In the genomic region with DNA sequence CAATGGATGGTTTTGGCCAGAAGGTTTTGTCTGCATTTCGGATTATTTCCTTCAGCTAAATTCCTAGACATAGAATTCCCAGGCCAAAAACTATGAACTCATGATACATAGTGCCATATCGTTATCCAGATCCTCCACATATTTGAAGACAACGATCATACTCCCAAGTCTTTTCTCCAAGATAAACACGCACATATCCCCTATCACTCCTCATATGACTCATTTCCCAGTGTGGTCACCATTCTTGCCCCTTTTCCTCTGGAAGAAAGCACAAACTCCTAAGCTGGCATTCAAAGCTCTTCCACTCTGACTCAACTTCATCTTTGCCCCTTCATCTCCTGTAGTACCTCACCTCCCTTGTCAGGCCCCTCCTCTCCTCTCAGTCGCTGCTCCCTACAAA, we compare ENCODE assay signal across 15 cellular contexts.
DNase-seq lines count a peak whose midpoint lies in the region; ATAC-seq and TF ChIP-seq lines count a peak whose summit lies in the region.
"Had no signal": no experiment of that assay in that cellular context is flagged by ENCODE, and none has a peak within 500 bp of the region (broad histone marks: within the 10 kb centered on the region; RNA-seq: fewer than 3 reads in every experiment).

No MANE protein-coding gene starts in this region.

- TF ChIP-seq CTCF in AG10803 (conservative IDR thresholded peaks at IDR 0.05; ENCODE audit: low read length) (no peak), choroid plexus epithelial cell (conservative IDR thresholded peaks at IDR 0.05; ENCODE audit: low read depth, low read length) (no peak)

- no peaks in the 10 kb centered on the region for H3K4me1 Mint-ChIP-seq in stimulated activated effector memory CD8-positive, alpha-beta T cell treated with anti-CD3 and anti-CD28 coated beads, Interleukin-12 subunit alpha, Interleukin-12 subunit beta, amount 100 ng/mL, for 72 hours

- no peak overlapping the region for H3K27ac Mint-ChIP-seq in stimulated activated effector memory CD8-positive, alpha-beta T cell treated with anti-CD3 and anti-CD28 coated beads, Interleukin-12 subunit alpha, Interleukin-12 subunit beta, amount 100 ng/mL, for 72 hours
- H3K27ac Mint-ChIP-seq: activated naive CD8-positive, alpha-beta T cell had no signal

- H3K9me3 Mint-ChIP-seq in stimulated activated effector memory CD8-positive, alpha-beta T cell treated with anti-CD3 and anti-CD28 coated beads, Interleukin-12 subunit alpha, Interleukin-12 subunit beta, amount 100 ng/mL, for 72 hours = peaks cover 2% of the 10 kb centered on the region

- peak; percentile 58 for DNase-seq in AG10803 (ENCODE audit: low read depth)
- peak; percentile 87 for DNase-seq in LHCN-M2 (ENCODE audit: low read depth)
- DNase-seq in choroid plexus epithelial cell (ENCODE audit: low read depth) = peak; percentile 43
- DNase-seq in non-pigmented ciliary epithelial cell (ENCODE audit: low read depth) = peak; percentile 69
- no peak for DNase-seq in NCI-H1930 (lab: John Stamatoyannopoulos, UW)
- DNase-seq in stimulated activated effector memory CD8-positive, alpha-beta T cell treated with anti-CD3 and anti-CD28 coated beads, Interleukin-12 subunit alpha, Interleukin-12 subunit beta, amount 100 ng/mL, for 72 hours (ENCODE audit: low spot score in 2 of 2) = no peak
- DNase-seq: DND-41; NCI-H1417; PC-9; stimulated activated CD4-positive, alpha-beta T cell treated with anti-CD3 and anti-CD28 coated beads, Interleukin-15, amount 100 ng/mL, for 24 hours had no signal

- ATAC-seq in HG03108 (IDR thresholded peaks at IDR 0.05; ENCODE audit: unreplicated experiment) = no peak
- no peak for ATAC-seq in stimulated activated effector memory CD8-positive, alpha-beta T cell treated with anti-CD3 and anti-CD28 coated beads, Interleukin-12 subunit alpha, Interleukin-12 subunit beta, amount 100 ng/mL, for 72 hours
- ATAC-seq in HG03439 (IDR thresholded peaks at IDR 0.05; ENCODE audit: unreplicated experiment) = no peak

- no peak overlapping the region for H3K4me3 Mint-ChIP-seq in stimulated activated effector memory CD8-positive, alpha-beta T cell treated with anti-CD3 and anti-CD28 coated beads, Interleukin-12 subunit alpha, Interleukin-12 subunit beta, amount 100 ng/mL, for 72 hours
- H3K4me3 Mint-ChIP-seq: activated naive CD8-positive, alpha-beta T cell had no signal

- H3K4me3 ChIP-seq in AG10803 (ENCODE audit: low read length) (no peak overlapping the region), choroid plexus epithelial cell (ENCODE audit: low read depth, low read length) (no peak overlapping the region)
- H3K4me3 ChIP-seq: coronary artery, PC-9, suprapubic skin had no signal

- no peaks in the 10 kb centered on the region for H3K36me3 Mint-ChIP-seq in stimulated activated effector memory CD8-positive, alpha-beta T cell treated with anti-CD3 and anti-CD28 coated beads, Interleukin-12 subunit alpha, Interleukin-12 subunit beta, amount 100 ng/mL, for 72 hours
- H3K36me3 Mint-ChIP-seq: activated naive CD8-positive, alpha-beta T cell had no signal

Comparison
In these comparisons a context has a peak if more than half of its experiments do, and no peak if none do; other contexts are left out.
1. DNase-seq: peak in AG10803 (single experiment), LHCN-M2 (single experiment), choroid plexus epithelial cell (single experiment) and non-pigmented ciliary epithelial cell (single experiment); none in NCI-H1930 (0 of 2) and stimulated activated effector memory CD8-positive, alpha-beta T cell treated with anti-CD3 and anti-CD28 coated beads, Interleukin-12 subunit alpha, Interleukin-12 subunit beta, amount 100 ng/mL, for 72 hours (0 of 2).